Comparison of ENCODE assay signal across 34 cellular contexts in genomic region chr4:186782302-186782701, GRCh38. TPM values are rescaled to one million over a fixed set of nuclear protein-coding genes. Genes with fewer than 3 reads are reported as not detected.
"Had no signal": no experiment of that assay in that cellular context is flagged by ENCODE, and none has a peak within 500 bp of the region (broad histone marks: within the 10 kb centered on the region; RNA-seq: fewer than 3 reads in every experiment).

No MANE protein-coding gene starts in this region.

- H3K4me3 ChIP-seq: cardiac muscle cell, PC-9 had no signal

- ATAC-seq: activated CD8-positive, alpha-beta memory T cell treated with anti-CD3 and anti-CD28 coated beads, Interleukin-2, amount 10 ng/mL, durations not matched to agents 7 days and 5 days; activated naive CD8-positive, alpha-beta T cell treated with anti-CD3 and anti-CD28 coated beads, Interleukin-2, amount 50 U/mL, for 24 hours; SK-N-SH treated with all-trans-retinoic acid at 6 μM for 48 hours; T-cell had no signal

- H3K4me1 Mint-ChIP-seq: activated B cell treated with CpG ODN at 0.5 μM for 24 hours; activated CD8-positive, alpha-beta memory T cell treated with anti-CD3 and anti-CD28 coated beads, Interleukin-2, amount 10 ng/mL, durations not matched to agents 7 days and 5 days; activated naive CD4-positive, alpha-beta T cell treated with anti-CD3 and anti-CD28 coated beads, Interleukin-2, amount 10 ng/mL, durations not matched to agents 7 days and 5 days; activated naive CD8-positive, alpha-beta T cell treated with anti-CD3 and anti-CD28 coated beads, Interleukin-2, amount 50 U/mL, for 24 hours; central memory CD8-positive, alpha-beta T cell; T-cell had no signal

- H2AFZ ChIP-seq: PC-9 had no signal

- H3K4me3 Mint-ChIP-seq: activated B cell treated with CpG ODN at 0.5 μM for 24 hours; activated CD4-positive, alpha-beta memory T cell treated with anti-CD3 and anti-CD28 coated beads for 36 hours; activated CD8-positive, alpha-beta memory T cell treated with anti-CD3 and anti-CD28 coated beads, Interleukin-2, amount 10 ng/mL, durations not matched to agents 7 days and 5 days; activated naive CD4-positive, alpha-beta T cell treated with anti-CD3 and anti-CD28 coated beads, Interleukin-2, amount 10 ng/mL, durations not matched to agents 7 days and 5 days; activated naive CD8-positive, alpha-beta T cell; activated naive CD8-positive, alpha-beta T cell treated with anti-CD3 and anti-CD28 coated beads, Interleukin-2, amount 50 U/mL, for 24 hours; brain; central memory CD8-positive, alpha-beta T cell; T-cell had no signal

- H3K36me3 ChIP-seq: cardiac muscle cell had no signal

- H3K36me3 Mint-ChIP-seq: activated CD4-positive, alpha-beta memory T cell treated with anti-CD3 and anti-CD28 coated beads for 36 hours; activated CD8-positive, alpha-beta memory T cell treated with anti-CD3 and anti-CD28 coated beads, Interleukin-2, amount 10 ng/mL, durations not matched to agents 7 days and 5 days; activated naive CD4-positive, alpha-beta T cell treated with anti-CD3 and anti-CD28 coated beads, Interleukin-2, amount 10 ng/mL, durations not matched to agents 7 days and 5 days; activated naive CD8-positive, alpha-beta T cell; brain; T-cell had no signal

- DNase-seq: activated B cell treated with CpG ODN at 0.5 μM for 24 hours; activated CD4-positive, alpha-beta memory T cell treated with anti-CD3 and anti-CD28 coated beads for 36 hours; activated CD4-positive, alpha-beta T cell treated with anti-CD3 and anti-CD28 coated beads for 4 hours; activated CD4-positive, alpha-beta T cell treated with anti-CD3 and anti-CD28 coated beads, Interleukin-2, amount 50 U/mL, for 1 hour; activated CD4-positive, CD25-positive, alpha-beta regulatory T cell treated with anti-CD3 and anti-CD28 coated beads, Interleukin-2, amount 50 U/mL, for 72 hours; activated CD8-positive, alpha-beta memory T cell treated with anti-CD3 and anti-CD28 coated beads for 24 hours; activated CD8-positive, alpha-beta memory T cell treated with anti-CD3 and anti-CD28 coated beads, Interleukin-2, amount 10 ng/mL, durations not matched to agents 7 days and 5 days; activated CD8-positive, alpha-beta memory T cell treated with anti-CD3 and anti-CD28 coated beads, Interleukin-2, amount 50 U/mL, for 48 hours; activated effector memory CD4-positive, alpha-beta T cell treated with Interleukin-2 at 50 U/mL for 16 hours; activated naive CD4-positive, alpha-beta T cell treated with anti-CD3 and anti-CD28 coated beads, Interleukin-2, amount 10 ng/mL, durations not matched to agents 7 days and 5 days; activated naive CD8-positive, alpha-beta T cell treated with anti-CD3 and anti-CD28 coated beads, Interleukin-2, amount 50 U/mL, for 24 hours; activated T-cell treated with anti-CD3 and anti-CD28 coated beads, Interleukin-2, amount 50 U/mL, for 48 hours; anterior cingulate cortex; NCI-H1092 treated with DMSO at 0.1 percent for 48 hours; NCI-H1417; NCI-H146; NCI-H187; NCI-H2029 treated with DMSO at 0.1 percent for 48 hours; NCI-H2107; NCI-H2171; NCI-H510A; NCI-H748 treated with DMSO at 0.1 percent for 48 hours; NK-92 treated with Interleukin-12 subunit alpha and Interleukin-12 subunit beta, amount 100 ng/mL, for 24 hours; SHP77 treated with DMSO at 0.1 percent for 48 hours; T-cell; T-helper 2 cell; T-helper 9 cell had no signal

- H3K27me3 ChIP-seq: cardiac muscle cell had no signal

- H3K27ac Mint-ChIP-seq: activated B cell treated with CpG ODN at 0.5 μM for 24 hours; activated CD4-positive, alpha-beta memory T cell treated with anti-CD3 and anti-CD28 coated beads for 36 hours; activated CD8-positive, alpha-beta memory T cell treated with anti-CD3 and anti-CD28 coated beads, Interleukin-2, amount 10 ng/mL, durations not matched to agents 7 days and 5 days; activated naive CD4-positive, alpha-beta T cell treated with anti-CD3 and anti-CD28 coated beads, Interleukin-2, amount 10 ng/mL, durations not matched to agents 7 days and 5 days; activated naive CD8-positive, alpha-beta T cell; activated naive CD8-positive, alpha-beta T cell treated with anti-CD3 and anti-CD28 coated beads, Interleukin-2, amount 50 U/mL, for 24 hours; T-cell had no signal

- H3K27me3 Mint-ChIP-seq: activated B cell treated with CpG ODN at 0.5 μM for 24 hours; activated CD4-positive, alpha-beta memory T cell treated with anti-CD3 and anti-CD28 coated beads for 36 hours; activated CD8-positive, alpha-beta memory T cell treated with anti-CD3 and anti-CD28 coated beads, Interleukin-2, amount 10 ng/mL, durations not matched to agents 7 days and 5 days; activated naive CD4-positive, alpha-beta T cell treated with anti-CD3 and anti-CD28 coated beads, Interleukin-2, amount 10 ng/mL, durations not matched to agents 7 days and 5 days; activated naive CD8-positive, alpha-beta T cell; activated naive CD8-positive, alpha-beta T cell treated with anti-CD3 and anti-CD28 coated beads, Interleukin-2, amount 50 U/mL, for 24 hours; central memory CD8-positive, alpha-beta T cell; T-cell had no signal

- H3K4me2 ChIP-seq: PC-9 had no signal

- H3K27ac ChIP-seq: cardiac muscle cell, PC-9, VCaP had no signal

RNA-seq across cellular contexts. Expression of gene FAT1, which starts 58.6 kb away (rescaled TPM):
- total RNA-seq: activated B cell treated with CpG ODN at 0.5 μM for 24 hours; activated CD4-positive, alpha-beta memory T cell treated with anti-CD3 and anti-CD28 coated beads for 36 hours had no signal
